Comparison of ENCODE assay signal across 14 cellular contexts in genomic region chr3:64954995-64955636, GRCh38.
DNase-seq lines count a peak whose midpoint lies in the region; ATAC-seq and TF ChIP-seq lines count a peak whose summit lies in the region.
"Had no signal": no experiment of that assay in that cellular context is flagged by ENCODE, and none has a peak within 500 bp of the region (broad histone marks: within the 10 kb centered on the region; RNA-seq: fewer than 3 reads in every experiment).

No MANE protein-coding gene starts in this region.

- DNase-seq in BE2C (peak; percentile 51), NCI-H2029 (lab: John Stamatoyannopoulos, UW) (peak; percentile 27), fibroblast of pulmonary artery (ENCODE audit: low read depth) (peak; percentile 24), mucosa of descending colon (peak in 2 of 3 donors; percentile 28 to 69), NK-92 (lab: John Stamatoyannopoulos, UW; ENCODE audit: unreplicated experiment) (no peak), NCI-H2107 (lab: John Stamatoyannopoulos, UW) (no peak), SKM-1 treated with dmso at 0.1 percent for 144 hours (lab: John Stamatoyannopoulos, UW; ENCODE audit: unreplicated experiment) (no peak)
- DNase-seq: activated CD4-positive, alpha-beta T cell treated with anti-CD3 and anti-CD28 coated beads, Interleukin-2, amount 10 ng/mL, durations not matched to agents 24 days and 14 days; activated T-cell treated with anti-CD3 and anti-CD28 coated beads, Interleukin-2, amount 50 U/mL, for 72 hours; DMS79 treated with DMSO at 0.1 percent for 48 hours; NCI-H146; psoas muscle; stimulated activated CD4-positive, alpha-beta T cell treated with anti-CD3 and anti-CD28 coated beads, Interleukin-2, amount 100 ng/mL, for 48 hours had no signal

- peak; percentile 94 for ATAC-seq in mucosa of descending colon
- ATAC-seq in GM21381 (IDR thresholded peaks at IDR 0.05; ENCODE audit: unreplicated experiment): no peak
- ATAC-seq: activated T-cell treated with anti-CD3 and anti-CD28 coated beads, Interleukin-2, amount 50 U/mL, for 72 hours had no signal

- no peak overlapping the region for H3K4me3 ChIP-seq in BE2C (ENCODE audit: low read depth, low read length)
- no peak overlapping the region for H3K4me3 ChIP-seq in fibroblast of pulmonary artery (replicated peaks; ENCODE audit: low read depth, low read length)
- H3K4me3 ChIP-seq in mucosa of descending colon: no peak overlapping the region
- H3K4me3 ChIP-seq: psoas muscle had no signal

- H3K4me1 ChIP-seq in BE2C: peaks cover 11% of the 10 kb centered on the region; the same call in 1 of the 2 replicates
- H3K4me1 ChIP-seq in mucosa of descending colon (ENCODE audit: low read depth): peaks cover 6% of the 10 kb centered on the region

- intact Hi-C loops in mucosa of descending colon (cut with DNase I, micrococcal nuclease): no loop called here

- no peaks in the 10 kb centered on the region for H3K9me3 ChIP-seq in BE2C
- H3K9me3 ChIP-seq in mucosa of descending colon: no peaks in the 10 kb centered on the region
- H3K9me3 ChIP-seq: psoas muscle had no signal

- TF ChIP-seq CTCF in BE2C (IDR thresholded peaks at IDR 0.05; ENCODE audit: low read depth, low read length): no peak
- no peak for TF ChIP-seq CTCF in fibroblast of pulmonary artery (IDR thresholded peaks at IDR 0.05; ENCODE audit: low read length, missing control alignments)
- TF ChIP-seq CTCF in mucosa of descending colon (IDR thresholded peaks at IDR 0.05): no peak

- H3K36me3 ChIP-seq in BE2C (no peaks in the 10 kb centered on the region), mucosa of descending colon (ENCODE audit: low read depth) (no peaks in the 10 kb centered on the region)

- no peaks in the 10 kb centered on the region for H3K27me3 ChIP-seq in BE2C

Comparison
In these comparisons a context has a peak if more than half of its experiments do, and no peak if none do; other contexts are left out.
1. DNase-seq: peak in BE2C (single experiment), NCI-H2029 (single experiment), fibroblast of pulmonary artery (single experiment) and mucosa of descending colon (2 of 3); none in NK-92 (single experiment), NCI-H2107 (single experiment) and SKM-1 treated with dmso at 0.1 percent for 144 hours (single experiment).